Comparison of ENCODE assay signal across 9 cellular contexts in genomic region chr6:37822851-37823682, GRCh38. TPM values are rescaled to one million over a fixed set of nuclear protein-coding genes. Genes with fewer than 3 reads are reported as not detected.
DNase-seq lines count a peak whose midpoint lies in the region; ATAC-seq and TF ChIP-seq lines count a peak whose summit lies in the region.
"Had no signal": no experiment of that assay in that cellular context is flagged by ENCODE, and none has a peak within 500 bp of the region (broad histone marks: within the 10 kb centered on the region; RNA-seq: fewer than 3 reads in every experiment).

No MANE protein-coding gene starts in this region.

- H3K27ac ChIP-seq in SK-N-SH (ENCODE audit: low read depth in 2 of 2, low read length in 1 of 2) (no peak overlapping the region; a peak in 1 of 4 replicates), upper lobe of right lung (no peak overlapping the region)
- H3K27ac ChIP-seq: SJSA1 had no signal

- no peaks in the 10 kb centered on the region for H3K9me3 Mint-ChIP-seq in activated naive CD8-positive, alpha-beta T cell treated with anti-CD3 and anti-CD28 coated beads for 36 hours

- TF ChIP-seq CTCF in SK-N-SH (IDR thresholded peaks at IDR 0.05) (no peak), upper lobe of right lung (IDR thresholded peaks at IDR 0.05) (no peak)

- H3K36me3 Mint-ChIP-seq in activated naive CD8-positive, alpha-beta T cell treated with anti-CD3 and anti-CD28 coated beads for 36 hours: peaks cover 23% of the 10 kb centered on the region

- peak overlapping the region; percentile 27 for H3K27ac Mint-ChIP-seq in activated naive CD8-positive, alpha-beta T cell treated with anti-CD3 and anti-CD28 coated beads for 36 hours

- no peak for TF ChIP-seq EP300 in SK-N-SH (IDR thresholded peaks at IDR 0.05; ENCODE audit: borderline replicate concordance in 1 of 2, low read depth in 1 of 2, low read length in 1 of 2)

- intact Hi-C loops in upper lobe of right lung (cut with DNase I): no loop called here

- CTCF ChIA-PET in SK-N-SH (lab: Yijun Ruan, JAX): interaction anchor here (0.5 kb wide), 1 partner anchor 36 kb away, joined by 3 read pairs; no protein-coding TSS in a partner anchor

- no peak overlapping the region for H3K9ac ChIP-seq in SK-N-SH

- no peaks in the 10 kb centered on the region for H3K27me3 Mint-ChIP-seq in activated naive CD8-positive, alpha-beta T cell treated with anti-CD3 and anti-CD28 coated beads for 36 hours

- TF ChIP-seq RAD21 in SK-N-SH (IDR thresholded peaks at IDR 0.05; ENCODE audit: low read length): no peak

- no peak overlapping the region for H3K4me3 Mint-ChIP-seq in activated naive CD8-positive, alpha-beta T cell treated with anti-CD3 and anti-CD28 coated beads for 36 hours

- H3K27me3 ChIP-seq in SK-N-SH (ENCODE audit: insufficient read depth) (no peaks in the 10 kb centered on the region), upper lobe of right lung (no peaks in the 10 kb centered on the region)
- H3K27me3 ChIP-seq: SJSA1 had no signal

- H4K20me1 ChIP-seq in SK-N-SH (ENCODE audit: insufficient read depth): peaks cover 78% of the 10 kb centered on the region

- no peaks in the 10 kb centered on the region for H3K9me3 ChIP-seq in SK-N-SH
- no peaks in the 10 kb centered on the region for H3K9me3 ChIP-seq in upper lobe of right lung
- H3K9me3 ChIP-seq: SJSA1 had no signal

- H3K79me2 ChIP-seq in SK-N-SH (ENCODE audit: insufficient read depth): peaks cover 80% of the 10 kb centered on the region

- POLR2A ChIA-PET in SK-N-SH (lab: Yijun Ruan, JAX): no interaction called here

- H3K4me2 ChIP-seq in SK-N-SH: peak overlapping the region; percentile 76

- 74% methylated on average over 11 of the region's 12 CpGs for WGBS in SK-N-SH (ENCODE audit: low lambda C conversion rate)

- H3K4me1 ChIP-seq in SK-N-SH (ENCODE audit: control insufficient read depth in 1 of 2, insufficient read depth in 2 of 2, low read depth in 1 of 2, low read length in 1 of 2) (peaks cover 22 to 34% of the 10 kb centered on the region in 2 experiments; a peak in 3 of 4 replicates), upper lobe of right lung (peaks cover 63% of the 10 kb centered on the region)

- H3K36me3 ChIP-seq in SK-N-SH (replicated peaks in 1 of 2; ENCODE audit: control insufficient read depth in 1 of 2, insufficient read depth in 2 of 2, low read length in 1 of 2) (peaks cover 2 to 5% of the 10 kb centered on the region in 2 experiments), upper lobe of right lung (no peaks in the 10 kb centered on the region)

- no peak overlapping the region for H2AFZ ChIP-seq in SK-N-SH (ENCODE audit: low read depth)

- DNase-seq in SK-N-SH (no peak), kidney tubule cell (ENCODE audit: low spot score) (peak; percentile 32), NCI-H2196 treated with DMSO at 0.1 percent for 48 hours (lab: John Stamatoyannopoulos, UW; ENCODE audit: unreplicated experiment) (no peak), NCI-H1694 (lab: John Stamatoyannopoulos, UW) (no peak), upper lobe of right lung (no peak)
- peak; percentile 23 for DNase-seq in activated naive CD8-positive, alpha-beta T cell treated with anti-CD3 and anti-CD28 coated beads for 36 hours
- peak; percentile 26 for DNase-seq in stimulated activated CD8-positive, alpha-beta memory T cell treated with anti-CD3 and anti-CD28 coated beads, Interleukin-7, amount 100 ng/mL, for 24 hours (ENCODE audit: low read depth)

- H3K4me3 ChIP-seq in SK-N-SH (ENCODE audit: low read depth in 2 of 2, low read length in 1 of 2) (no peak overlapping the region), upper lobe of right lung (no peak overlapping the region)
- H3K4me3 ChIP-seq: SJSA1 had no signal

- H3K4me1 Mint-ChIP-seq in activated naive CD8-positive, alpha-beta T cell treated with anti-CD3 and anti-CD28 coated beads for 36 hours: peaks cover 65% of the 10 kb centered on the region

- ATAC-seq in SK-N-SH treated with all-trans-retinoic acid at 6 μM for 48 hours (no peak), upper lobe of right lung (no peak)

- no peaks in the 10 kb centered on the region for H3F3A ChIP-seq in SK-N-SH (replicated peaks; ENCODE audit: insufficient read depth)

- H3K9me2 ChIP-seq in SK-N-SH: no peaks in the 10 kb centered on the region

TF ChIP-seq in SK-N-SH, 30 proteins besides CTCF, POLR2A, EP300 and RAD21 (continues in another document):
- no peak for TF ChIP-seq TCF12 (IDR thresholded peaks at IDR 0.05)
- TF ChIP-seq FOXJ3 (CRISPR knock-in tag; IDR thresholded peaks at IDR 0.05): no peak
- TF ChIP-seq CHD2 (IDR thresholded peaks at IDR 0.05; ENCODE audit: low read length, partially characterized antibody): no peak
- TF ChIP-seq NRF1 (IDR thresholded peaks at IDR 0.05; ENCODE audit: low read depth, low read length): no peak
- TF ChIP-seq, protein P1, sequence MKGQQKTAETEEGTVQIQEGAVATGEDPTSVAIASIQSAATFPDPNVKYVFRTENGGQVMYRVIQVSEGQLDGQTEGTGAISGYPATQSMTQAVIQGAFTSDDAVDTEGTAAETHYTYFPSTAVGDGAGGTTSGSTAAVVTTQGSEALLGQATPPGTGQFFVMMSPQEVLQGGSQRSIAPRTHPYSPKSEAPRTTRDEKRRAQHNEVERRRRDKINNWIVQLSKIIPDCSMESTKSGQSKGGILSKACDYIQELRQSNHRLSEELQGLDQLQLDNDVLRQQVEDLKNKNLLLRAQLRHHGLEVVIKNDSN (IDR thresholded peaks at IDR 0.05; ENCODE audit: borderline replicate concordance, low read depth): no peak
- no peak for TF ChIP-seq GATA2 (CRISPR knock-in tag; IDR thresholded peaks at IDR 0.05)
- TF ChIP-seq SMC3 (IDR thresholded peaks at IDR 0.05; ENCODE audit: low read depth, low read length): no peak
- no peak for TF ChIP-seq PBX3 (IDR thresholded peaks at IDR 0.05)

TF ChIP-seq in SK-N-SH treated with all-trans-retinoic acid at 6 μM for 48 hours, 23 proteins besides CTCF, POLR2A, EP300 and RAD21 (continues in another document):
- TF ChIP-seq TSHZ2 (CRISPR knock-in tag; IDR thresholded peaks at IDR 0.05) (no peak), GLIS3 (CRISPR knock-in tag; IDR thresholded peaks at IDR 0.05) (no peak), SNAI2 (CRISPR knock-in tag; IDR thresholded peaks at IDR 0.05) (no peak), PPARA (CRISPR knock-in tag; IDR thresholded peaks at IDR 0.05; ENCODE audit: borderline replicate concordance) (no peak), ZNF565 (CRISPR knock-in tag; conservative IDR thresholded peaks at IDR 0.05; ENCODE audit: low read depth) (no peak), ZFP30 (CRISPR knock-in tag; IDR thresholded peaks at IDR 0.05) (no peak), PATZ1 (CRISPR knock-in tag; IDR thresholded peaks at IDR 0.05; ENCODE audit: borderline replicate concordance) (no peak), TOX (CRISPR knock-in tag; IDR thresholded peaks at IDR 0.05; ENCODE audit: borderline replicate concordance) (no peak), BACH2 (CRISPR knock-in tag; IDR thresholded peaks at IDR 0.05; ENCODE audit: borderline replicate concordance) (no peak), ISL1 (CRISPR knock-in tag; IDR thresholded peaks at IDR 0.05) (no peak)

RNA-seq across cellular contexts. Expression of gene ZFAND3, which starts 3.5 kb away (rescaled TPM):
- polyA plus RNA-seq in SK-N-SH (2012; rRNA removed): 12.9 and 16.7 TPM in 2 replicates
- 19.1 and 20.1 TPM in 2 replicates for polyA plus RNA-seq in SK-N-SH (2012; cell fraction: cytosol; rRNA removed)
- 13.1 and 17.5 TPM in 2 replicates for polyA plus RNA-seq in SK-N-SH (2012; cell fraction: nucleus; rRNA removed)
- 10 to 100 TPM; 36.3 to 38.5 TPM for total RNA-seq in activated naive CD8-positive, alpha-beta T cell treated with anti-CD3 and anti-CD28 coated beads for 36 hours
- 69.1 TPM for total RNA-seq in upper lobe of right lung

Comparison
In these comparisons a context has a peak if more than half of its experiments do, and no peak if none do; other contexts are left out.
1. DNase-seq: peak in activated naive CD8-positive, alpha-beta T cell treated with anti-CD3 and anti-CD28 coated beads for 36 hours (single experiment), kidney tubule cell (single experiment) and stimulated activated CD8-positive, alpha-beta memory T cell treated with anti-CD3 and anti-CD28 coated beads, Interleukin-7, amount 100 ng/mL, for 24 hours (single experiment); none in SK-N-SH (single experiment), NCI-H2196 treated with DMSO at 0.1 percent for 48 hours (single experiment), NCI-H1694 (single experiment) and upper lobe of right lung (single experiment).